ENCODE assay signal across 8 cellular contexts in genomic region chr7:139602143-139602722, GRCh38.
A peak's percentile ranks its signal among the peaks of the same experiment; 100 is the strongest.
DNase-seq lines count a peak whose midpoint lies in the region; ATAC-seq, FAIRE-seq and TF ChIP-seq lines count a peak whose summit lies in the region.

No MANE protein-coding gene starts in this region.

- FAIRE-seq in bronchial epithelial cell (lab: Jason Lieb, UNC), result no peak

- peak; percentile 76 to 78 for TF ChIP-seq RAD21 in liver (IDR thresholded peaks at IDR 0.05)

- peak; percentile 46 for TF ChIP-seq CTCF in bronchial epithelial cell (IDR thresholded peaks at IDR 0.05; ENCODE audit: insufficient read depth, low read length, severe bottlenecking)
- TF ChIP-seq CTCF in liver (IDR thresholded peaks at IDR 0.05; ENCODE audit: low read depth, low read length, missing input control), result peak; percentile 41

- no peak overlapping the region for H3K27ac ChIP-seq in liver (ENCODE audit: low read depth in 1 of 2, low read length in 2 of 2)

- no peaks in the 10 kb centered on the region for H3K4me1 ChIP-seq in liver (ENCODE audit: control insufficient read depth in 4 of 4, insufficient read depth in 4 of 4, low read length in 3 of 4)

- no peaks in the 10 kb centered on the region for H3K9me3 ChIP-seq in liver (ENCODE audit: control insufficient read depth in 4 of 4, low read length in 3 of 4)

- peak; percentile 56 for ATAC-seq in GM21786 (IDR thresholded peaks at IDR 0.05; ENCODE audit: unreplicated experiment)
- no peak for ATAC-seq in GM19324 (IDR thresholded peaks at IDR 0.05; ENCODE audit: low FRiP score, unreplicated experiment)

- peak; percentile 54 for DNase-seq in Ammon's horn (ENCODE audit: low spot score)
- peak; percentile 23 for DNase-seq in NCI-H774 (lab: John Stamatoyannopoulos, UW)
- peak; percentile 47 for DNase-seq in bronchial epithelial cell (ENCODE audit: low read depth)
- no peak for DNase-seq in activated CD4-positive, alpha-beta T cell treated with anti-CD3 and anti-CD28 coated beads, Interleukin-2, amount 50 U/mL, for 4 hours
- DNase-seq in NCI-H187 treated with DMSO at 0.1 percent for 48 hours (lab: John Stamatoyannopoulos, UW), result no peak

- H3K4me3 ChIP-seq in bronchial epithelial cell (ENCODE audit: low read depth, low read length) (no peak overlapping the region), liver (ENCODE audit: low read depth in 1 of 3, low read length in 3 of 3) (no peak overlapping the region)

- H3K36me3 ChIP-seq in bronchial epithelial cell (ENCODE audit: control insufficient read depth, insufficient read depth, low read length) (peaks cover 24% of the 10 kb centered on the region), liver (ENCODE audit: control insufficient read depth in 4 of 4, insufficient read depth in 3 of 4, low read depth in 1 of 4, low read length in 3 of 4) (peaks cover 13 to 69% (median 59%) of the 10 kb centered on the region in 4 donors)

- WGBS in liver, result 77% methylated on average over 7 of the region's 7 CpGs

- no peaks in the 10 kb centered on the region for H3K27me3 ChIP-seq in bronchial epithelial cell (ENCODE audit: control insufficient read depth, insufficient read depth, low read length)
- H3K27me3 ChIP-seq in liver (ENCODE audit: control insufficient read depth in 4 of 4, insufficient read depth in 4 of 4, low read length in 3 of 4), result no peaks in the 10 kb centered on the region

- no peak overlapping the region for H3K9ac ChIP-seq in liver (ENCODE audit: low read depth in 1 of 2, low read length in 2 of 2)

TF ChIP-seq in liver, 16 proteins besides CTCF, POLR2A, EP300 and RAD21:
- TF ChIP-seq JUND (IDR thresholded peaks at IDR 0.05), result no peak

Comparison
In these comparisons a context has a peak if more than half of its experiments do, and no peak if none do; other contexts are left out.
1. DNase-seq: peak in Ammon's horn (single experiment), NCI-H774 (single experiment) and bronchial epithelial cell (single experiment); none in activated CD4-positive, alpha-beta T cell treated with anti-CD3 and anti-CD28 coated beads, Interleukin-2, amount 50 U/mL, for 4 hours (0 of 2) and NCI-H187 treated with DMSO at 0.1 percent for 48 hours (single experiment).